8 cellular contexts compared by ENCODE assay signal in the genomic region with DNA sequence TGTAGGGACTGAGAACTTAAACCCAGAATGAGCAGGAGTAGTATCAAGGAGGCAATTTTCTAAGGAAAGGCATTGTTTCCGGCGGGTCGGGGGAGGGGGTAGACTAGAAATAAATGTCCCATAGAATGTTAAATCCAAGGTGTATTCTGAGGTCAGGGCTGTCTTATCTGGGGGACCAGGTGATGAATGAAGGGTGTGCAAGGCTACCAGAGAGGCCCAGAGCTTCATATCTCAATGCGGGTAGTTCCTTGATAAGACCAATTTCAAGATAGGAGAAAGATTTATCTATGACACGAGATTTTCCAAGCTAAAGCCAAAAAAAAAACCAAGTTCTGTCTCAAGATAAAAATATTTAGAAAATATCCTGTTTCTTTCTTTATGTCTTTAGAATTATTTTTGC.
"Had no signal": no experiment of that assay in that cellular context is flagged by ENCODE, and none has a peak within 500 bp of the region (broad histone marks: within the 10 kb centered on the region; RNA-seq: fewer than 3 reads in every experiment).

No MANE protein-coding gene starts in this region.

- H3K27me3 ChIP-seq: cardiac muscle cell, gastrocnemius medialis, tibial artery, vagina had no signal

- H3K27ac ChIP-seq: cardiac muscle cell, gastrocnemius medialis, tibial artery, vagina had no signal

- DNase-seq: activated gamma-delta T cell; gastrocnemius medialis; occipital lobe; stimulated activated CD4-positive, alpha-beta T cell treated with anti-CD3 and anti-CD28 coated beads, Interleukin-4, amount 100 ng/mL, for 1 hour; T-helper 17 cell had no signal

- H3K9me3 ChIP-seq: gastrocnemius medialis, tibial artery, vagina had no signal

- H3K4me3 ChIP-seq: cardiac muscle cell, gastrocnemius medialis, tibial artery, vagina had no signal

- H3K4me1 ChIP-seq: gastrocnemius medialis, tibial artery, vagina had no signal

- H3K36me3 ChIP-seq: cardiac muscle cell, gastrocnemius medialis, vagina had no signal
